In genomic region chr1:94428441-94428840, GRCh38 we compare ENCODE assay signal across 29 cellular contexts.
"Had no signal": no experiment of that assay in that cellular context is flagged by ENCODE, and none has a peak within 500 bp of the region (broad histone marks: within the 10 kb centered on the region; RNA-seq: fewer than 3 reads in every experiment).

No MANE protein-coding gene starts in this region.

- H3K9me3 ChIP-seq: breast epithelium, Peyer's patch, SJSA1 had no signal

- H3K27me3 ChIP-seq: breast epithelium, Peyer's patch, SJSA1 had no signal

- ATAC-seq: activated T-cell treated with anti-CD3 and anti-CD28 coated beads, Interleukin-2, amount 50 U/mL, for 72 hours; K562; SK-N-SH treated with all-trans-retinoic acid at 6 μM for 48 hours; WTC11 had no signal

- H3K36me3 ChIP-seq: breast epithelium, Peyer's patch, SJSA1 had no signal

- H3K27ac ChIP-seq: breast epithelium, RWPE1, SJSA1 had no signal

- DNase-seq: activated CD4-positive, alpha-beta memory T cell treated with anti-CD3 and anti-CD28 coated beads for 36 hours; activated CD4-positive, alpha-beta T cell treated with anti-CD3 and anti-CD28 coated beads, Interleukin-2, amount 10 ng/mL, durations not matched to agents 7 days and 5 days; activated CD4-positive, CD25-positive, alpha-beta regulatory T cell treated with anti-CD3 and anti-CD28 coated beads, Interleukin-2, amount 50 U/mL, for 72 hours; activated CD8-positive, alpha-beta memory T cell treated with anti-CD3 and anti-CD28 coated beads for 24 hours; activated gamma-delta T cell treated with Interleukin-2 at 50 U/mL for 16 hours; activated naive CD4-positive, alpha-beta T cell treated with anti-CD3 and anti-CD28 coated beads, Interleukin-2, amount 10 ng/mL, durations not matched to agents 7 days and 5 days; activated naive CD8-positive, alpha-beta T cell treated with anti-CD3 and anti-CD28 coated beads for 36 hours; activated T-cell treated with anti-CD3 and anti-CD28 coated beads, Interleukin-2, amount 50 U/mL, for 72 hours; anterior cingulate cortex; Karpas-422; MM.1S; NCI-H1105; NCI-H1436; NCI-H1694 treated with DMSO at 0.1 percent for 48 hours; NCI-H2029 treated with DMSO at 0.1 percent for 48 hours; NCI-H345; NCI-H510A; NCI-H526 treated with DMSO at 0.1 percent for 48 hours; NK-92 treated with Interleukin-12 subunit alpha and Interleukin-12 subunit beta, amount 100 ng/mL, for 24 hours; Peyer's patch; Right ventricle myocardium superior; SW 1271; T-helper 9 cell had no signal

- H3K4me1 ChIP-seq: SJSA1 had no signal

- H3K4me3 ChIP-seq: breast epithelium, K562, Peyer's patch, SJSA1 had no signal
